In genomic region chr17:74752822-74753401, GRCh38 we compare ENCODE assay signal across 15 cellular contexts. TPM values are rescaled to one million over a fixed set of nuclear protein-coding genes. Genes with fewer than 3 reads are reported as not detected.
DNase-seq lines count a peak whose midpoint lies in the region; ATAC-seq and TF ChIP-seq lines count a peak whose summit lies in the region.
"Had no signal": no experiment of that assay in that cellular context is flagged by ENCODE, and none has a peak within 500 bp of the region (broad histone marks: within the 10 kb centered on the region; RNA-seq: fewer than 3 reads in every experiment).

No MANE protein-coding gene starts in this region.

- H3K9ac ChIP-seq in colonic mucosa (ENCODE audit: low read depth in 2 of 2, low read length in 2 of 2): peak overlapping the region in 1 of 2 donors; percentile 15

- TF ChIP-seq CTCF in right lobe of liver (IDR thresholded peaks at IDR 0.05) (no peak), colonic mucosa (IDR thresholded peaks at IDR 0.05) (no peak)

- H3K9me3 ChIP-seq in right cardiac atrium (ENCODE audit: control insufficient read depth, low read length) (no peaks in the 10 kb centered on the region), right lobe of liver (no peaks in the 10 kb centered on the region), colonic mucosa (no peaks in the 10 kb centered on the region)
- H3K9me3 ChIP-seq: lower lobe of right lung had no signal

- intact Hi-C loops in right cardiac atrium (cut with DNase I) (no loop called here), left ventricle myocardium superior (cut with micrococcal nuclease) (no loop called here), right lobe of liver (cut with DNase I) (no loop called here), colonic mucosa (cut with DNase I) (no loop called here)
- intact Hi-C loops in activated T-helper 2 cell treated with anti-CD3 and anti-CD28 coated beads, Interferon-gamma antibody, Interleukin-2, Interleukin-4, amounts not matched to agents 10 μg/mL and 5 μg/mL and 100 μg/mL, durations not matched to agents 14 hours and 24 hours and 36 hours (cut with micrococcal nuclease): no loop called here

- no peak for ATAC-seq in right cardiac atrium
- ATAC-seq in left ventricle myocardium superior: no peak
- no peak for ATAC-seq in right lobe of liver
- ATAC-seq: lower lobe of right lung had no signal

- H3K27me3 Mint-ChIP-seq in activated T-helper 2 cell treated with anti-CD3 and anti-CD28 coated beads, Interferon-gamma antibody, Interleukin-2, Interleukin-4, amounts not matched to agents 10 μg/mL and 5 μg/mL and 100 μg/mL, durations not matched to agents 14 hours and 24 hours and 36 hours (ENCODE audit: low read depth): no peaks in the 10 kb centered on the region

- WGBS in right cardiac atrium: 92% methylated on average over 7 of the region's 7 CpGs
- 50% methylated on average over 7 of the region's 7 CpGs for WGBS in right lobe of liver (ENCODE audit: insufficient coverage, low coverage, low lambda C conversion rate, missing lambda C conversion rate)

- no peak overlapping the region for H3K4me3 ChIP-seq in right cardiac atrium (ENCODE audit: low read length)
- H3K4me3 ChIP-seq in right lobe of liver: no peak overlapping the region
- H3K4me3 ChIP-seq in colonic mucosa: no peak overlapping the region
- H3K4me3 ChIP-seq: lower lobe of right lung had no signal

- no peaks in the 10 kb centered on the region for H3K36me3 ChIP-seq in right lobe of liver
- no peaks in the 10 kb centered on the region for H3K36me3 ChIP-seq in colonic mucosa
- H3K36me3 ChIP-seq: brain microvascular endothelial cell, lower lobe of right lung had no signal

- H3K27ac ChIP-seq in right cardiac atrium (ENCODE audit: low read length): no peak overlapping the region
- H3K27ac ChIP-seq in right lobe of liver: peak overlapping the region in 2 of 3 donors; percentile 32 to 87
- no peak overlapping the region for H3K27ac ChIP-seq in colonic mucosa
- H3K27ac ChIP-seq: brain microvascular endothelial cell, lower lobe of right lung had no signal

- H3K27me3 ChIP-seq in right cardiac atrium (ENCODE audit: control insufficient read depth, insufficient read depth) (no peaks in the 10 kb centered on the region), right lobe of liver (no peaks in the 10 kb centered on the region), colonic mucosa (no peaks in the 10 kb centered on the region)
- H3K27me3 ChIP-seq: brain microvascular endothelial cell had no signal

- peak overlapping the region; percentile 43 for H3K27ac Mint-ChIP-seq in activated T-helper 2 cell treated with anti-CD3 and anti-CD28 coated beads, Interferon-gamma antibody, Interleukin-2, Interleukin-4, amounts not matched to agents 10 μg/mL and 5 μg/mL and 100 μg/mL, durations not matched to agents 14 hours and 24 hours and 36 hours

- H3K4me3 Mint-ChIP-seq in activated T-helper 2 cell treated with anti-CD3 and anti-CD28 coated beads, Interferon-gamma antibody, Interleukin-2, Interleukin-4, amounts not matched to agents 10 μg/mL and 5 μg/mL and 100 μg/mL, durations not matched to agents 14 hours and 24 hours and 36 hours (ENCODE audit: low read depth): peak overlapping the region; percentile 51

- H3K9me3 Mint-ChIP-seq in activated T-helper 2 cell treated with anti-CD3 and anti-CD28 coated beads, Interferon-gamma antibody, Interleukin-2, Interleukin-4, amounts not matched to agents 10 μg/mL and 5 μg/mL and 100 μg/mL, durations not matched to agents 14 hours and 24 hours and 36 hours: no peaks in the 10 kb centered on the region

- TF ChIP-seq POLR2A in right lobe of liver (IDR thresholded peaks at IDR 0.05): no peak

- peaks cover 43% of the 10 kb centered on the region for H3K36me3 Mint-ChIP-seq in activated T-helper 2 cell treated with anti-CD3 and anti-CD28 coated beads, Interferon-gamma antibody, Interleukin-2, Interleukin-4, amounts not matched to agents 10 μg/mL and 5 μg/mL and 100 μg/mL, durations not matched to agents 14 hours and 24 hours and 36 hours (ENCODE audit: low read depth)

- peak in 2 of 3 donors; percentile 7 to 30 for DNase-seq in right cardiac atrium
- no peak for DNase-seq in left ventricle myocardium superior
- DNase-seq in activated T-helper 2 cell treated with anti-CD3 and anti-CD28 coated beads, Interferon-gamma antibody, Interleukin-2, Interleukin-4, amounts not matched to agents 10 μg/mL and 5 μg/mL and 100 μg/mL, durations not matched to agents 14 hours and 24 hours and 36 hours (ENCODE audit: low spot score): no peak
- DNase-seq in right lobe of liver: no peak
- no peak for DNase-seq in NCI-H226
- DNase-seq in pons (ENCODE audit: low spot score): no peak
- no peak for DNase-seq in colonic mucosa
- DNase-seq in activated effector memory CD4-positive, alpha-beta T cell treated with anti-CD3 and anti-CD28 coated beads, Interleukin-2, amount 50 U/mL, for 16 hours: no peak
- DNase-seq: brain microvascular endothelial cell, EL, hippocampal formation, lower lobe of right lung, T1000 had no signal

- H3K4me1 Mint-ChIP-seq in activated T-helper 2 cell treated with anti-CD3 and anti-CD28 coated beads, Interferon-gamma antibody, Interleukin-2, Interleukin-4, amounts not matched to agents 10 μg/mL and 5 μg/mL and 100 μg/mL, durations not matched to agents 14 hours and 24 hours and 36 hours (ENCODE audit: low read depth): peaks cover 48% of the 10 kb centered on the region

- H3K4me1 ChIP-seq in right cardiac atrium (ENCODE audit: control insufficient read depth, insufficient read depth, low read length): peaks cover 9% of the 10 kb centered on the region
- H3K4me1 ChIP-seq in right lobe of liver: peaks cover 0 to 66% (median 34%) of the 10 kb centered on the region in 4 donors
- H3K4me1 ChIP-seq in colonic mucosa: peaks cover 26% of the 10 kb centered on the region

RNA-seq across cellular contexts. Expression of gene NHERF1, which starts 4.5 kb away (rescaled TPM):
- 10 to 100 TPM in 2 of 4 donors, 1 to 10 TPM in 2; 6.1 to 11.6 (median 9.7) TPM for total RNA-seq in right cardiac atrium
- polyA plus RNA-seq in right cardiac atrium: 7.2 TPM
- total RNA-seq in left ventricle myocardium superior: 16.0 TPM
- 129 and 133 TPM in 2 replicates for total RNA-seq in activated T-helper 2 cell treated with anti-CD3 and anti-CD28 coated beads, Interferon-gamma antibody, Interleukin-2, Interleukin-4, amounts not matched to agents 10 μg/mL and 5 μg/mL and 100 μg/mL, durations not matched to agents 14 hours and 24 hours and 36 hours
- total RNA-seq in right lobe of liver: 100 to 1,000 TPM; 105 to 218 (median 161) TPM
- total RNA-seq in colonic mucosa: 100 to 1,000 TPM; 186 to 244 TPM

RNA-seq across cellular contexts. Expression of gene RAB37, which starts 15.9 kb away (rescaled TPM):
- total RNA-seq in right cardiac atrium (1 to 10 TPM; 1.1 to 3.4 (median 1.2) TPM), left ventricle myocardium superior (2.8 TPM), right lobe of liver (10 to 100 TPM in 3 of 6 experiments, 1 to 10 TPM in 3; 5.0 to 14.4 (median 9.0) TPM), colonic mucosa (1 to 10 TPM; 4.5 to 7.2 TPM)
- 1.5 TPM for polyA plus RNA-seq in right cardiac atrium
- 9.7 and 12.1 TPM in 2 replicates for total RNA-seq in activated T-helper 2 cell treated with anti-CD3 and anti-CD28 coated beads, Interferon-gamma antibody, Interleukin-2, Interleukin-4, amounts not matched to agents 10 μg/mL and 5 μg/mL and 100 μg/mL, durations not matched to agents 14 hours and 24 hours and 36 hours
- total RNA-seq: epithelial cell of proximal tubule, RPMI7951 had no signal

RNA-seq across cellular contexts. Expression of gene NAT9, which starts 23.2 kb away (rescaled TPM):
- total RNA-seq in right cardiac atrium (10 to 100 TPM; 21.7 to 31.1 (median 25.0) TPM), left ventricle myocardium superior (21.1 TPM), right lobe of liver (10 to 100 TPM in 5 of 6 experiments, 1 to 10 TPM in 1; 10.0 to 23.0 (median 16.3) TPM), colonic mucosa (10 to 100 TPM; 28.4 to 52.6 TPM)
- polyA plus RNA-seq in right cardiac atrium: 16.8 TPM
- total RNA-seq in activated T-helper 2 cell treated with anti-CD3 and anti-CD28 coated beads, Interferon-gamma antibody, Interleukin-2, Interleukin-4, amounts not matched to agents 10 μg/mL and 5 μg/mL and 100 μg/mL, durations not matched to agents 14 hours and 24 hours and 36 hours: 55.3 TPM in 2 replicates

RNA-seq across cellular contexts. Expression of gene CD300LF, which starts 40.2 kb away (rescaled TPM):
- total RNA-seq in right cardiac atrium (under 1 TPM in 3 of 4 donors, not detected in 1; 0.25 to 0.62 (median 0.34) TPM), left ventricle myocardium superior (not detected), right lobe of liver (1 to 10 TPM in 2 of 6 experiments, under 1 TPM in 3, not detected in 1; 0.44 to 2.6 (median 0.74) TPM), colonic mucosa (1 to 10 TPM; 1.0 to 1.1 TPM)
- polyA plus RNA-seq in right cardiac atrium: 0.05 TPM
- total RNA-seq in activated T-helper 2 cell treated with anti-CD3 and anti-CD28 coated beads, Interferon-gamma antibody, Interleukin-2, Interleukin-4, amounts not matched to agents 10 μg/mL and 5 μg/mL and 100 μg/mL, durations not matched to agents 14 hours and 24 hours and 36 hours: not detected in 2 replicates
- total RNA-seq: epithelial cell of proximal tubule, RPMI7951 had no signal

Comparison
In these comparisons a context has a peak if more than half of its experiments do, and no peak if none do; other contexts are left out.
1. DNase-seq: peak in right cardiac atrium (2 of 3); none in left ventricle myocardium superior (single experiment), activated T-helper 2 cell treated with anti-CD3 and anti-CD28 coated beads, Interferon-gamma antibody, Interleukin-2, Interleukin-4, amounts not matched to agents 10 μg/mL and 5 μg/mL and 100 μg/mL, durations not matched to agents 14 hours and 24 hours and 36 hours (single experiment), right lobe of liver (0 of 3), NCI-H226 (single experiment), pons (single experiment), colonic mucosa (single experiment) and activated effector memory CD4-positive, alpha-beta T cell treated with anti-CD3 and anti-CD28 coated beads, Interleukin-2, amount 50 U/mL, for 16 hours (single experiment).
2. H3K27ac ChIP-seq: peak in right lobe of liver (2 of 3); none in right cardiac atrium (single experiment) and colonic mucosa (single experiment).